Comparison of ENCODE assay signal across 1 cellular context in genomic region chrX:49163555-49164419, GRCh38.
TF ChIP-seq lines count a peak whose summit lies in the region.

No MANE protein-coding gene starts in this region.

TF ChIP-seq in liver, 16 proteins besides CTCF, POLR2A, EP300 and RAD21 (continued from another document):
- TF ChIP-seq REST (IDR thresholded peaks at IDR 0.05) (no peak), YY1 (IDR thresholded peaks at IDR 0.05) (no peak), JUND (IDR thresholded peaks at IDR 0.05) (peak; percentile 45 to 52), ZBTB33 (IDR thresholded peaks at IDR 0.05) (no peak), ATF3 (IDR thresholded peaks at IDR 0.05) (no peak)
TF ChIP-seq in liver: peak in this region for 5.
